ENCODE assay signal across 8 cellular contexts in genomic region chr3:56683122-56683817, GRCh38. TPM values are rescaled to one million over a fixed set of nuclear protein-coding genes. Genes with fewer than 3 reads are reported as not detected.
DNase-seq lines count a peak whose midpoint lies in the region; ATAC-seq and TF ChIP-seq lines count a peak whose summit lies in the region.

TSS of gene TASOR (minus strand) at chr3:56683265. CDS start at chr3:56683006, 259 bp downstream.

- peak within 1 kb of the TSS; percentile 90 for H3K4me2 ChIP-seq in fibroblast of lung (ENCODE audit: extremely low read depth, insufficient read depth, low read length)

- no peaks in the 10 kb centered on the region for H4K20me1 ChIP-seq in fibroblast of lung (ENCODE audit: control insufficient read depth, extremely low read depth, insufficient read depth, low read length)

- H3K4me1 ChIP-seq in fibroblast of lung (ENCODE audit: control insufficient read depth, extremely low read depth, insufficient read depth, low read length): no peaks in the 10 kb centered on the region

- no peaks in the 10 kb centered on the region for H3K27me3 Mint-ChIP-seq in activated T-helper 17 cell treated with anti-CD3 and anti-CD28 coated beads, Interleukin-2, amount 50 U/mL, for 72 hours
- H3K27me3 Mint-ChIP-seq in naive thymus-derived CD8-positive, alpha-beta T cell: no peaks in the 10 kb centered on the region
- H3K27me3 Mint-ChIP-seq in stimulated activated naive B cell treated with anti-CD40 and anti-IgM and Interleukin-4, amounts not matched to agents 10 μg/mL and 1 μg/mL and 100 μg/mL, for 72 hours: no peaks in the 10 kb centered on the region

- peak within 1 kb of the TSS; percentile 87 for H3K9ac ChIP-seq in fibroblast of lung (ENCODE audit: insufficient read depth, low read length)

- peak within 1 kb of the TSS; percentile 92 for H3K27ac ChIP-seq in fibroblast of lung (ENCODE audit: insufficient read depth, low read length)

- H3K27me3 ChIP-seq in fibroblast of lung (ENCODE audit: control insufficient read depth, insufficient read depth, low read length): no peaks in the 10 kb centered on the region

- no peaks in the 10 kb centered on the region for H3K36me3 ChIP-seq in fibroblast of lung (ENCODE audit: control insufficient read depth, insufficient read depth, low read length)

- no peaks in the 10 kb centered on the region for H3K9me3 ChIP-seq in fibroblast of lung (ENCODE audit: control insufficient read depth, insufficient read depth, low read depth, low read length)

- peaks cover 49% of the 10 kb centered on the region for H3K36me3 Mint-ChIP-seq in activated T-helper 17 cell treated with anti-CD3 and anti-CD28 coated beads, Interleukin-2, amount 50 U/mL, for 72 hours (ENCODE audit: low read depth)
- peaks cover 0 to 19% (median 19%) of the 10 kb centered on the region in 3 donors for H3K36me3 Mint-ChIP-seq in naive thymus-derived CD8-positive, alpha-beta T cell
- peaks cover 25 to 35% of the 10 kb centered on the region in 2 donors for H3K36me3 Mint-ChIP-seq in stimulated activated naive B cell treated with anti-CD40 and anti-IgM and Interleukin-4, amounts not matched to agents 10 μg/mL and 1 μg/mL and 100 μg/mL, for 72 hours

- in situ Hi-C loops in Caki2 (cut with HindIII; ENCODE audit: low pct_unique_long_range_greater_than_20kb, low sequenced_read_pairs): no loop called here

- H3K4me3 Mint-ChIP-seq in activated T-helper 17 cell treated with anti-CD3 and anti-CD28 coated beads, Interleukin-2, amount 50 U/mL, for 72 hours: peak within 1 kb of the TSS; percentile 92
- H3K4me3 Mint-ChIP-seq in naive thymus-derived CD8-positive, alpha-beta T cell: peak within 1 kb of the TSS; percentile 87 to 98 (median 94)
- peak within 1 kb of the TSS; percentile 92 to 99 for H3K4me3 Mint-ChIP-seq in stimulated activated naive B cell treated with anti-CD40 and anti-IgM and Interleukin-4, amounts not matched to agents 10 μg/mL and 1 μg/mL and 100 μg/mL, for 72 hours

- peak within 1 kb of the TSS; percentile 91 for H3K27ac Mint-ChIP-seq in activated T-helper 17 cell treated with anti-CD3 and anti-CD28 coated beads, Interleukin-2, amount 50 U/mL, for 72 hours
- H3K27ac Mint-ChIP-seq in naive thymus-derived CD8-positive, alpha-beta T cell: peak within 1 kb of the TSS; percentile 87 to 99 (median 97)
- H3K27ac Mint-ChIP-seq in stimulated activated naive B cell treated with anti-CD40 and anti-IgM and Interleukin-4, amounts not matched to agents 10 μg/mL and 1 μg/mL and 100 μg/mL, for 72 hours: peak within 1 kb of the TSS; percentile 99

- H3K4me1 Mint-ChIP-seq in activated T-helper 17 cell treated with anti-CD3 and anti-CD28 coated beads, Interleukin-2, amount 50 U/mL, for 72 hours: peaks cover 22% of the 10 kb centered on the region
- H3K4me1 Mint-ChIP-seq in naive thymus-derived CD8-positive, alpha-beta T cell: peaks cover 9 to 46% (median 27%) of the 10 kb centered on the region in 4 donors
- peaks cover 4 to 35% of the 10 kb centered on the region in 2 donors for H3K4me1 Mint-ChIP-seq in stimulated activated naive B cell treated with anti-CD40 and anti-IgM and Interleukin-4, amounts not matched to agents 10 μg/mL and 1 μg/mL and 100 μg/mL, for 72 hours

- ATAC-seq in GM19455 (IDR thresholded peaks at IDR 0.05; ENCODE audit: unreplicated experiment): peak; percentile 80
- peak; percentile 89 for ATAC-seq in activated T-helper 17 cell treated with anti-CD3 and anti-CD28 coated beads, Interleukin-2, amount 50 U/mL, for 72 hours (replicated peaks)
- ATAC-seq in naive thymus-derived CD8-positive, alpha-beta T cell: peak; percentile 81 to 86
- ATAC-seq in stimulated activated naive B cell treated with anti-CD40 and anti-IgM and Interleukin-4, amounts not matched to agents 10 μg/mL and 1 μg/mL and 100 μg/mL, for 72 hours (replicated peaks): peak; percentile 86 to 89

- peaks cover 30% of the 10 kb centered on the region for H3K79me2 ChIP-seq in fibroblast of lung (ENCODE audit: control insufficient read depth, insufficient read depth, low read length)

- DNase-seq in Caki2 (ENCODE audit: low read depth) (peak; percentile 82), HS-27A (ENCODE audit: low read depth) (peak; percentile 36), RKO (ENCODE audit: low spot score) (peak; percentile 86), fibroblast of lung (ENCODE audit: low read depth in 2 of 2) (peak; percentile 72 to 80)
- DNase-seq in naive thymus-derived CD8-positive, alpha-beta T cell: peak; percentile 79 to 92 (median 85)
- peak; percentile 86 for DNase-seq in stimulated activated naive B cell treated with anti-CD40 and anti-IgM and Interleukin-4, amounts not matched to agents 10 μg/mL and 1 μg/mL and 100 μg/mL, for 72 hours

- no peaks in the 10 kb centered on the region for H3K9me3 Mint-ChIP-seq in activated T-helper 17 cell treated with anti-CD3 and anti-CD28 coated beads, Interleukin-2, amount 50 U/mL, for 72 hours
- H3K9me3 Mint-ChIP-seq in naive thymus-derived CD8-positive, alpha-beta T cell: no peaks in the 10 kb centered on the region
- H3K9me3 Mint-ChIP-seq in stimulated activated naive B cell treated with anti-CD40 and anti-IgM and Interleukin-4, amounts not matched to agents 10 μg/mL and 1 μg/mL and 100 μg/mL, for 72 hours: peaks cover 1 to 3% of the 10 kb centered on the region in 2 donors

- peak within 1 kb of the TSS; percentile 70 to 95 (median 86) for H3K4me3 ChIP-seq in fibroblast of lung (replicated peaks in 1 of 4; ENCODE audit: control extremely low read depth in 1 of 4, insufficient read depth in 1 of 4, low read depth in 3 of 4, low read length in 4 of 4)

- H2AFZ ChIP-seq in fibroblast of lung (ENCODE audit: low read length): peak within 1 kb of the TSS; percentile 85

- TF ChIP-seq CTCF in fibroblast of lung (conservative IDR thresholded peaks at IDR 0.05 in 1 of 2, IDR thresholded peaks at IDR 0.05 in 1 of 2; ENCODE audit: low read depth in 1 of 2, low read length in 2 of 2): no peak

- POLR2A ChIA-PET in naive thymus-derived CD8-positive, alpha-beta T cell (lab: Charles Lee): interaction anchor here (0.6 to 3.2 kb wide), 22 partner anchors 9 to 245 kb away, joined by 3 to 48 read pairs (median 5); partner anchors contain the start of genes ARHGEF3 and CCDC66

RNA-seq across cellular contexts. Expression of gene TASOR, which starts in this region (rescaled TPM):
- total RNA-seq in Caki2 (2014; rRNA removed; shearing (Covaris generic); ENCODE audit: low replicate concordance): 36.8 and 44.8 TPM in 2 replicates
- 10 to 100 TPM; 55.0 to 62.5 TPM for total RNA-seq in activated T-helper 17 cell treated with anti-CD3 and anti-CD28 coated beads, Interleukin-2, amount 50 U/mL, for 72 hours
- 99.4 and 112 TPM in 2 replicates for total RNA-seq in fibroblast of lung
- polyA plus RNA-seq in fibroblast of lung: 28.3 and 37.0 TPM in 2 replicates
- 21.3 and 25.0 TPM in 2 replicates for polyA plus RNA-seq in fibroblast of lung (2012)
- polyA minus RNA-seq in fibroblast of lung (ENCODE audit: low replicate concordance): 17.3 and 18.3 TPM in 2 replicates
- total RNA-seq in naive thymus-derived CD8-positive, alpha-beta T cell: 100 to 1,000 TPM; 101 to 103 TPM
- 10 to 100 TPM; 25.1 to 32.0 (median 29.6) TPM for polyA plus RNA-seq in naive thymus-derived CD8-positive, alpha-beta T cell

Comparison
In these comparisons a context has a peak if more than half of its experiments do, and no peak if none do; other contexts are left out.
1. Peak in every context shown above with its lines: DNase-seq, ATAC-seq, H3K4me3 ChIP-seq and H3K27ac ChIP-seq.
2. DNase-seq: peak in every context shown above with its lines; median percentile 86 in RKO; 86 in stimulated activated naive B cell treated with anti-CD40 and anti-IgM and Interleukin-4, amounts not matched to agents 10 μg/mL and 1 μg/mL and 100 μg/mL, for 72 hours; 85 in naive thymus-derived CD8-positive, alpha-beta T cell; 82 in Caki2; 76 in fibroblast of lung; 36 in HS-27A.